29 cellular contexts compared by ENCODE assay signal in the genomic region with DNA sequence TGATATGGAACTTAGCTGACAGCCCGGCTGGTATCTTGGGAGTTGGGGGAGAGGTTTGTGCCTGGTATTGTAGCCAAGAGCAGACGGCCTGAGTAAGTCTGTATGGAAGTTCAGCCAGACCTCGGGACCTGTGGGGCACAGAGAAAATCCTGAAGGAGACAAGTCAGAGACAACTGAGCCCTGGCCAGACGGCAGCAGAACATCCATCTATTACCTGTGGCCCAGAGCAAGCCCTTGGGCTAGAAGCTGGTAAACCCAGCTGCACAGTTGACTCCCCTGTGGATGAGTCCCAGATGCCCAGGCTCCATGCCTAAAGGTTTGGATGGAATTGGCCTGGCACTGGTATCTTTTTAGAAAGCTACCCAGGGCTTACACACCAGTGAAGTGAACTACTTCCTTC.
DNase-seq lines count a peak whose midpoint lies in the region; ATAC-seq, FAIRE-seq and TF ChIP-seq lines count a peak whose summit lies in the region.
"Had no signal": no experiment of that assay in that cellular context is flagged by ENCODE, and none has a peak within 500 bp of the region (broad histone marks: within the 10 kb centered on the region; RNA-seq: fewer than 3 reads in every experiment).

No MANE protein-coding gene starts in this region.

- no peak overlapping the region for H3K4me2 ChIP-seq in keratinocyte (ENCODE audit: control insufficient read depth, extremely low read depth, insufficient read depth, low read depth, low read length)
- H3K4me2 ChIP-seq: A549 had no signal

- no peaks in the 10 kb centered on the region for H3K36me3 ChIP-seq in keratinocyte (ENCODE audit: control insufficient read depth in 2 of 2, extremely low read depth in 1 of 2, insufficient read depth in 2 of 2, low read length in 2 of 2)
- no peaks in the 10 kb centered on the region for H3K36me3 ChIP-seq in naive thymus-derived CD4-positive, alpha-beta T cell (ENCODE audit: control insufficient read depth in 2 of 3, insufficient read depth in 3 of 3, low read length in 3 of 3)
- H3K36me3 ChIP-seq: colonic mucosa, left ventricle myocardium inferior had no signal

- intact Hi-C loops in posterior vena cava (cut with DNase I), result no loop called here
- intact Hi-C loops in activated CD4-positive, alpha-beta T cell treated with anti-CD3 and anti-CD28 coated beads, Interleukin-2, amount 10 ng/mL, durations not matched to agents 24 days and 14 days (cut with micrococcal nuclease), result no loop called here
- intact Hi-C loops in naive thymus-derived CD4-positive, alpha-beta T cell (cut with micrococcal nuclease), result no loop called here

- H3K9me3 Mint-ChIP-seq in activated CD4-positive, alpha-beta T cell treated with anti-CD3 and anti-CD28 coated beads, Interleukin-2, amount 10 ng/mL, durations not matched to agents 24 days and 14 days, result no peaks in the 10 kb centered on the region
- H3K9me3 Mint-ChIP-seq in naive thymus-derived CD4-positive, alpha-beta T cell, result no peaks in the 10 kb centered on the region
- H3K9me3 Mint-ChIP-seq: activated naive CD4-positive, alpha-beta T cell treated with anti-CD3 and anti-CD28 coated beads, Interleukin-2, amount 50 U/mL, for 72 hours; activated T-helper 17 cell treated with anti-CD3 and anti-CD28 coated beads, Interleukin-2, amount 50 U/mL, for 72 hours; effector memory CD8-positive, alpha-beta T cell; H9; stimulated activated memory B cell treated with anti-CD40 and anti-IgM and Interleukin-4, amounts not matched to agents 10 μg/mL and 1 μg/mL and 100 μg/mL, for 72 hours had no signal

- H3K9ac ChIP-seq in keratinocyte (ENCODE audit: control insufficient read depth, extremely low read depth, insufficient read depth, low read length), result no peak overlapping the region

- peaks cover 76% of the 10 kb centered on the region for H3K4me1 ChIP-seq in keratinocyte (ENCODE audit: control insufficient read depth, extremely low read depth, insufficient read depth, low read length)
- H3K4me1 ChIP-seq in naive thymus-derived CD4-positive, alpha-beta T cell (ENCODE audit: control insufficient read depth in 2 of 2, insufficient read depth in 2 of 2, low read length in 2 of 2), result no peaks in the 10 kb centered on the region
- H3K4me1 ChIP-seq: colonic mucosa had no signal

- H3K27ac Mint-ChIP-seq in activated CD4-positive, alpha-beta T cell treated with anti-CD3 and anti-CD28 coated beads, Interleukin-2, amount 10 ng/mL, durations not matched to agents 24 days and 14 days, result no peak overlapping the region
- H3K27ac Mint-ChIP-seq in naive thymus-derived CD4-positive, alpha-beta T cell, result peak overlapping the region in 1 of 9 donors; percentile 63
- H3K27ac Mint-ChIP-seq: activated CD8-positive, alpha-beta T cell treated with anti-CD3 and anti-CD28 coated beads, Interleukin-2, amount 10 ng/mL, durations not matched to agents 7 days and 5 days; activated naive CD4-positive, alpha-beta T cell treated with anti-CD3 and anti-CD28 coated beads, Interleukin-2, amount 50 U/mL, for 72 hours; activated T-helper 17 cell treated with anti-CD3 and anti-CD28 coated beads, Interleukin-2, amount 50 U/mL, for 72 hours; effector memory CD8-positive, alpha-beta T cell; stimulated activated memory B cell treated with anti-CD40 and anti-IgM and Interleukin-4, amounts not matched to agents 10 μg/mL and 1 μg/mL and 100 μg/mL, for 72 hours had no signal

- H3K9me3 ChIP-seq in keratinocyte (ENCODE audit: control insufficient read depth, low read depth, low read length), result no peaks in the 10 kb centered on the region
- no peaks in the 10 kb centered on the region for H3K9me3 ChIP-seq in naive thymus-derived CD4-positive, alpha-beta T cell (ENCODE audit: control insufficient read depth in 2 of 3, low read length in 3 of 3)
- H3K9me3 ChIP-seq: A549, colonic mucosa, left ventricle myocardium inferior had no signal

- dilution Hi-C loops in keratinocyte (cut with MboI; ENCODE audit: extremely low pct_ligation_motif_present, low sequenced_read_pairs), result no loop called here

- peaks cover 12% of the 10 kb centered on the region for H3K27me3 Mint-ChIP-seq in activated CD4-positive, alpha-beta T cell treated with anti-CD3 and anti-CD28 coated beads, Interleukin-2, amount 10 ng/mL, durations not matched to agents 24 days and 14 days
- peaks cover 0 to 30% (median 7%) of the 10 kb centered on the region in 5 donors for H3K27me3 Mint-ChIP-seq in naive thymus-derived CD4-positive, alpha-beta T cell

- CTCF ChIA-PET in naive thymus-derived CD4-positive, alpha-beta T cell (lab: Charles Lee), result interaction anchor here (1.2 kb wide), 1 partner anchor 16 kb away, joined by 3 read pairs; no protein-coding TSS in a partner anchor

- H3K27me3 ChIP-seq in keratinocyte (ENCODE audit: control insufficient read depth, extremely low read depth, insufficient read depth, low read length), result no peaks in the 10 kb centered on the region
- peaks cover 0 to 4% of the 10 kb centered on the region in 2 donors for H3K27me3 ChIP-seq in naive thymus-derived CD4-positive, alpha-beta T cell (ENCODE audit: control insufficient read depth in 2 of 2, insufficient read depth in 2 of 2, low read length in 2 of 2)
- H3K27me3 ChIP-seq: colonic mucosa had no signal

- no peaks in the 10 kb centered on the region for H3K4me1 Mint-ChIP-seq in activated CD4-positive, alpha-beta T cell treated with anti-CD3 and anti-CD28 coated beads, Interleukin-2, amount 10 ng/mL, durations not matched to agents 24 days and 14 days
- no peaks in the 10 kb centered on the region for H3K4me1 Mint-ChIP-seq in naive thymus-derived CD4-positive, alpha-beta T cell
- H3K4me1 Mint-ChIP-seq: activated T-helper 17 cell treated with anti-CD3 and anti-CD28 coated beads, Interleukin-2, amount 50 U/mL, for 72 hours; stimulated activated memory B cell treated with anti-CD40 and anti-IgM and Interleukin-4, amounts not matched to agents 10 μg/mL and 1 μg/mL and 100 μg/mL, for 72 hours had no signal

- no peak overlapping the region for H3K27ac ChIP-seq in keratinocyte (ENCODE audit: control insufficient read depth, insufficient read depth, low read length)
- no peak overlapping the region for H3K27ac ChIP-seq in naive thymus-derived CD4-positive, alpha-beta T cell (ENCODE audit: low read depth, low read length)
- H3K27ac ChIP-seq: colonic mucosa, HL-60, left ventricle myocardium inferior had no signal

- H3K4me3 Mint-ChIP-seq in activated CD4-positive, alpha-beta T cell treated with anti-CD3 and anti-CD28 coated beads, Interleukin-2, amount 10 ng/mL, durations not matched to agents 24 days and 14 days, result no peak overlapping the region
- no peak overlapping the region for H3K4me3 Mint-ChIP-seq in naive thymus-derived CD4-positive, alpha-beta T cell
- H3K4me3 Mint-ChIP-seq: activated CD8-positive, alpha-beta T cell treated with anti-CD3 and anti-CD28 coated beads, Interleukin-2, amount 10 ng/mL, durations not matched to agents 7 days and 5 days; activated T-helper 17 cell treated with anti-CD3 and anti-CD28 coated beads, Interleukin-2, amount 50 U/mL, for 72 hours; effector memory CD8-positive, alpha-beta T cell; stimulated activated memory B cell treated with anti-CD40 and anti-IgM and Interleukin-4, amounts not matched to agents 10 μg/mL and 1 μg/mL and 100 μg/mL, for 72 hours had no signal

- H2AFZ ChIP-seq in keratinocyte (ENCODE audit: control insufficient read depth, low read length), result no peak overlapping the region

- no peak for ATAC-seq in HG03097 (IDR thresholded peaks at IDR 0.05; ENCODE audit: low FRiP score, unreplicated experiment)
- no peak for ATAC-seq in naive thymus-derived CD4-positive, alpha-beta T cell
- ATAC-seq: A549; activated CD8-positive, alpha-beta T cell treated with anti-CD3 and anti-CD28 coated beads, Interleukin-2, amount 10 ng/mL, durations not matched to agents 7 days and 5 days; activated naive CD4-positive, alpha-beta T cell treated with anti-CD3 and anti-CD28 coated beads, Interleukin-2, amount 50 U/mL, for 72 hours; activated T-helper 17 cell treated with anti-CD3 and anti-CD28 coated beads, Interleukin-2, amount 50 U/mL, for 72 hours; effector memory CD8-positive, alpha-beta T cell; Panc1; stimulated activated memory B cell treated with anti-CD40 and anti-IgM and Interleukin-4, amounts not matched to agents 10 μg/mL and 1 μg/mL and 100 μg/mL, for 72 hours had no signal

- no peaks in the 10 kb centered on the region for H3K36me3 Mint-ChIP-seq in activated CD4-positive, alpha-beta T cell treated with anti-CD3 and anti-CD28 coated beads, Interleukin-2, amount 10 ng/mL, durations not matched to agents 24 days and 14 days (ENCODE audit: low read depth)
- no peaks in the 10 kb centered on the region for H3K36me3 Mint-ChIP-seq in naive thymus-derived CD4-positive, alpha-beta T cell
- H3K36me3 Mint-ChIP-seq: activated naive CD4-positive, alpha-beta T cell treated with anti-CD3 and anti-CD28 coated beads, Interleukin-2, amount 50 U/mL, for 72 hours; stimulated activated memory B cell treated with anti-CD40 and anti-IgM and Interleukin-4, amounts not matched to agents 10 μg/mL and 1 μg/mL and 100 μg/mL, for 72 hours had no signal

- POLR2A ChIA-PET in naive thymus-derived CD4-positive, alpha-beta T cell (lab: Charles Lee), result no interaction called here

- TF ChIP-seq CTCF in keratinocyte (optimal IDR thresholded peaks at IDR 0.05 in 1 of 3, IDR thresholded peaks at IDR 0.05 in 1 of 3, conservative IDR thresholded peaks at IDR 0.05 in 1 of 3; ENCODE audit: extremely low read depth in 1 of 3, insufficient read depth in 2 of 3, low read length in 3 of 3), result no peak

- H4K20me1 ChIP-seq in keratinocyte (ENCODE audit: control insufficient read depth, extremely low read depth, insufficient read depth, low read length), result no peaks in the 10 kb centered on the region

- DNase-seq in D341Med (ENCODE audit: low spot score) (peak; percentile 13), RPMI7951 (ENCODE audit: low read depth) (peak; percentile 57), keratinocyte (ENCODE audit: low read depth, low spot score) (no peak), posterior vena cava (ENCODE audit: low spot score) (peak; percentile 38), RKO (ENCODE audit: low spot score) (no peak)
- DNase-seq in activated CD4-positive, alpha-beta T cell treated with anti-CD3 and anti-CD28 coated beads, Interleukin-2, amount 10 ng/mL, durations not matched to agents 24 days and 14 days, result no peak
- no peak for DNase-seq in naive thymus-derived CD4-positive, alpha-beta T cell
- DNase-seq: activated CD4-positive, alpha-beta T cell treated with anti-CD3 and anti-CD28 coated beads for 1 hour; activated CD8-positive, alpha-beta T cell treated with anti-CD3 and anti-CD28 coated beads, Interleukin-2, amount 10 ng/mL, durations not matched to agents 7 days and 5 days; amygdala; colonic mucosa; effector memory CD8-positive, alpha-beta T cell; H9; KG1; left ventricle myocardium inferior; MM.1S; NCI-H2029; NCI-H2227 treated with DMSO at 0.1 percent for 48 hours; NCI-H774; SHP77 treated with DMSO at 0.1 percent for 48 hours had no signal

- no peaks in the 10 kb centered on the region for H3K79me2 ChIP-seq in keratinocyte (ENCODE audit: control insufficient read depth, insufficient read depth, low read length)

- no peak overlapping the region for H3K4me3 ChIP-seq in keratinocyte (ENCODE audit: control insufficient read depth in 2 of 3, extremely low read depth in 1 of 3, insufficient read depth in 2 of 3, low read depth in 1 of 3, low read length in 3 of 3)
- no peak overlapping the region for H3K4me3 ChIP-seq in naive thymus-derived CD4-positive, alpha-beta T cell (ENCODE audit: low read length)
- H3K4me3 ChIP-seq: A549, colonic mucosa, left ventricle myocardium inferior had no signal

- peak; percentile 53 for FAIRE-seq in keratinocyte (lab: Jason Lieb, UNC)
- FAIRE-seq: A549, GM18507, islet of Langerhans had no signal

- H3K9me1 ChIP-seq in keratinocyte (ENCODE audit: control insufficient read depth, extremely low read depth, insufficient read depth, low read length), result no peaks in the 10 kb centered on the region

Comparison
In these comparisons a context has a peak if more than half of its experiments do, and no peak if none do; other contexts are left out.
1. DNase-seq: peak in D341Med (single experiment), RPMI7951 (single experiment) and posterior vena cava (single experiment); none in keratinocyte (single experiment), activated CD4-positive, alpha-beta T cell treated with anti-CD3 and anti-CD28 coated beads, Interleukin-2, amount 10 ng/mL, durations not matched to agents 24 days and 14 days (single experiment), RKO (single experiment) and naive thymus-derived CD4-positive, alpha-beta T cell (0 of 9).